Comparison of ENCODE assay signal across 1 cellular context in the genomic region with DNA sequence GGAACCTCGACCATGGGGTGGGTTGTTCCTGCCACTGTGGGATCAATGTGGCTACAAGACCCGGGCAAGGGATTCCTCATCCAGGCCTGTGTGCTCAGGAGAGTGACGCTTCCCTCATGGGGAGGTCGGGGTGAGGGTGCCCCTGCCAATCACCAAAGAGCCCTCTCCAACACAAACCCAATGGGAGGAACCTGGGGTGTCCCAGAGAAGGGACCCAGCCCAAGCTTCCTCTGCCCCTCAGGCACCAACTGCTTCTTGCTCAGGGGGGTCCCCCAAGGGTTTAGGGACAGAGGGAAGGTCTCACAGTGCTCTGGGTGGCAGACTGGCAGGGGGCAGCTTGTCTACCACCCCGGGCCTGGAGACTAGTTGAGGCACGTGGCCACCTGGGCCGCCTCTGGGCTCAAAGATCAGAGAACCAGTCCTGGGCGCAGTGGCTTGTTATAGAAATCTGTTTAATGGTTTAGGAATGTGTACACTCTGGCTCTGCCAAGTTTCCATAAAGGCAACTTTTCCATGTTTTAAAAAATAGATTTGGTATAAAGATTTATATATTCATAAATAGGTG.
TF ChIP-seq lines count a peak whose summit lies in the region.

No MANE protein-coding gene starts in this region.

TF ChIP-seq in HepG2, 621 proteins besides CTCF, POLR2A, EP300 and RAD21 (continues in another document):
- TF ChIP-seq FOSL1 (CRISPR knock-in tag; IDR thresholded peaks at IDR 0.05; ENCODE audit: borderline replicate concordance) (no peak), HNF4A (CRISPR knock-in tag; IDR thresholded peaks at IDR 0.05) (peak; percentile 8; the same call in 1 of the 2 replicates), EZH2 (conservative IDR thresholded peaks at IDR 0.05; ENCODE audit: low read depth, low read length) (no peak), AHR (CRISPR knock-in tag; IDR thresholded peaks at IDR 0.05) (0 out of 2 replicates have a peak, but pooled peaks have one; percentile 42), ZNF619 (CRISPR knock-in tag; IDR thresholded peaks at IDR 0.05) (no peak), KLF15 (CRISPR knock-in tag; IDR thresholded peaks at IDR 0.05; ENCODE audit: borderline replicate concordance) (no peak), RNF2 (conservative IDR thresholded peaks at IDR 0.05; ENCODE audit: low read depth) (no peak), SP4 (CRISPR knock-in tag; IDR thresholded peaks at IDR 0.05) (no peak), ELF3 (CRISPR knock-in tag; IDR thresholded peaks at IDR 0.05) (no peak), ZNF567 (CRISPR knock-in tag; IDR thresholded peaks at IDR 0.05; ENCODE audit: borderline replicate concordance) (no peak), HNF4G (IDR thresholded peaks at IDR 0.05; ENCODE audit: borderline replicate concordance, low read depth, low read length) (no peak), HNF4G (CRISPR knock-in tag; IDR thresholded peaks at IDR 0.05; ENCODE audit: borderline replicate concordance, low read depth) (no peak), ZNF44 (CRISPR knock-in tag; IDR thresholded peaks at IDR 0.05) (no peak), ZNF460 (CRISPR knock-in tag; IDR thresholded peaks at IDR 0.05; ENCODE audit: borderline replicate concordance) (no peak), ZNF670 (CRISPR knock-in tag; IDR thresholded peaks at IDR 0.05; ENCODE audit: borderline replicate concordance) (no peak), NFKBIZ (CRISPR knock-in tag; IDR thresholded peaks at IDR 0.05) (no peak), IRX3 (CRISPR knock-in tag; IDR thresholded peaks at IDR 0.05; ENCODE audit: borderline replicate concordance, low read depth) (no peak), ZNF30 (CRISPR knock-in tag; IDR thresholded peaks at IDR 0.05) (no peak), SATB2 (CRISPR knock-in tag; IDR thresholded peaks at IDR 0.05) (no peak), U2AF1 (optimal IDR thresholded peaks at IDR 0.05; ENCODE audit: low read depth, low read length) (no peak), ZNF724P (CRISPR knock-in tag; IDR thresholded peaks at IDR 0.05; ENCODE audit: borderline replicate concordance) (no peak), ZNF563 (CRISPR knock-in tag; IDR thresholded peaks at IDR 0.05) (no peak), ZNF549 (CRISPR knock-in tag; IDR thresholded peaks at IDR 0.05) (no peak), ZBTB7B (CRISPR knock-in tag; IDR thresholded peaks at IDR 0.05) (0 out of 2 replicates have a peak, but pooled peaks have one; percentile 22), MTA1 (CRISPR knock-in tag; IDR thresholded peaks at IDR 0.05; ENCODE audit: borderline replicate concordance) (no peak), NCOA1 (CRISPR knock-in tag; IDR thresholded peaks at IDR 0.05) (no peak), ZFP90 (CRISPR knock-in tag; IDR thresholded peaks at IDR 0.05; ENCODE audit: borderline replicate concordance) (no peak)
- TF ChIP-seq, protein P1, sequence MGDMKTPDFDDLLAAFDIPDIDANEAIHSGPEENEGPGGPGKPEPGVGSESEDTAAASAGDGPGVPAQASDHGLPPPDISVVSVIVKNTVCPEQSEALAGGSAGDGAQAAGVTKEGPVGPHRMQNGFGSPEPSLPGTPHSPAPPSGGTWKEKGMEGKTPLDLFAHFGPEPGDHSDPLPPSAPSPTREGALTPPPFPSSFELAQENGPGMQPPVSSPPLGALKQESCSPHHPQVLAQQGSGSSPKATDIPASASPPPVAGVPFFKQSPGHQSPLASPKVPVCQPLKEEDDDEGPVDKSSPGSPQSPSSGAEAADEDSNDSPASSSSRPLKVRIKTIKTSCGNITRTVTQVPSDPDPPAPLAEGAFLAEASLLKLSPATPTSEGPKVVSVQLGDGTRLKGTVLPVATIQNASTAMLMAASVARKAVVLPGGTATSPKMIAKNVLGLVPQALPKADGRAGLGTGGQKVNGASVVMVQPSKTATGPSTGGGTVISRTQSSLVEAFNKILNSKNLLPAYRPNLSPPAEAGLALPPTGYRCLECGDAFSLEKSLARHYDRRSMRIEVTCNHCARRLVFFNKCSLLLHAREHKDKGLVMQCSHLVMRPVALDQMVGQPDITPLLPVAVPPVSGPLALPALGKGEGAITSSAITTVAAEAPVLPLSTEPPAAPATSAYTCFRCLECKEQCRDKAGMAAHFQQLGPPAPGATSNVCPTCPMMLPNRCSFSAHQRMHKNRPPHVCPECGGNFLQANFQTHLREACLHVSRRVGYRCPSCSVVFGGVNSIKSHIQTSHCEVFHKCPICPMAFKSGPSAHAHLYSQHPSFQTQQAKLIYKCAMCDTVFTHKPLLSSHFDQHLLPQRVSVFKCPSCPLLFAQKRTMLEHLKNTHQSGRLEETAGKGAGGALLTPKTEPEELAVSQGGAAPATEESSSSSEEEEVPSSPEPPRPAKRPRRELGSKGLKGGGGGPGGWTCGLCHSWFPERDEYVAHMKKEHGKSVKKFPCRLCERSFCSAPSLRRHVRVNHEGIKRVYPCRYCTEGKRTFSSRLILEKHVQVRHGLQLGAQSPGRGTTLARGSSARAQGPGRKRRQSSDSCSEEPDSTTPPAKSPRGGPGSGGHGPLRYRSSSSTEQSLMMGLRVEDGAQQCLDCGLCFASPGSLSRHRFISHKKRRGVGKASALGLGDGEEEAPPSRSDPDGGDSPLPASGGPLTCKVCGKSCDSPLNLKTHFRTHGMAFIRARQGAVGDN (CRISPR knock-in tag; IDR thresholded peaks at IDR 0.05), result peak; percentile 52
- TF ChIP-seq, protein P2, sequence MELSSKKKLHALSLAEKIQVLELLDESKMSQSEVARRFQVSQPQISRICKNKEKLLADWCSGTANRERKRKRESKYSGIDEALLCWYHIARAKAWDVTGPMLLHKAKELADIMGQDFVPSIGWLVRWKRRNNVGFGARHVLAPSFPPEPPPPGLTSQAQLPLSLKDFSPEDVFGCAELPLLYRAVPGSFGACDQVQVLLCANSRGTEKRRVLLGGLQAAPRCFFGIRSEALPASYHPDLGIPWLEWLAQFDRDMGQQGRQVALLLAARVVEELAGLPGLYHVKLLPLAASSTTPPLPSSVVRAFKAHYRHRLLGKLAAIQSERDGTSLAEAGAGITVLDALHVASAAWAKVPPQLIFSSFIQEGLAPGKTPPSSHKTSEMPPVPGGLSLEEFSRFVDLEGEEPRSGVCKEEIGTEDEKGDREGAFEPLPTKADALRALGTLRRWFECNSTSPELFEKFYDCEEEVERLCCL (CRISPR knock-in tag; IDR thresholded peaks at IDR 0.05; ENCODE audit: borderline replicate concordance), result no peak
- TF ChIP-seq, protein P3, sequence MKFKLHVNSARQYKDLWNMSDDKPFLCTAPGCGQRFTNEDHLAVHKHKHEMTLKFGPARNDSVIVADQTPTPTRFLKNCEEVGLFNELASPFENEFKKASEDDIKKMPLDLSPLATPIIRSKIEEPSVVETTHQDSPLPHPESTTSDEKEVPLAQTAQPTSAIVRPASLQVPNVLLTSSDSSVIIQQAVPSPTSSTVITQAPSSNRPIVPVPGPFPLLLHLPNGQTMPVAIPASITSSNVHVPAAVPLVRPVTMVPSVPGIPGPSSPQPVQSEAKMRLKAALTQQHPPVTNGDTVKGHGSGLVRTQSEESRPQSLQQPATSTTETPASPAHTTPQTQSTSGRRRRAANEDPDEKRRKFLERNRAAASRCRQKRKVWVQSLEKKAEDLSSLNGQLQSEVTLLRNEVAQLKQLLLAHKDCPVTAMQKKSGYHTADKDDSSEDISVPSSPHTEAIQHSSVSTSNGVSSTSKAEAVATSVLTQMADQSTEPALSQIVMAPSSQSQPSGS (CRISPR knock-in tag; IDR thresholded peaks at IDR 0.05), result peak; percentile 23; the same call in 1 of the 2 replicates
- TF ChIP-seq, protein P4, sequence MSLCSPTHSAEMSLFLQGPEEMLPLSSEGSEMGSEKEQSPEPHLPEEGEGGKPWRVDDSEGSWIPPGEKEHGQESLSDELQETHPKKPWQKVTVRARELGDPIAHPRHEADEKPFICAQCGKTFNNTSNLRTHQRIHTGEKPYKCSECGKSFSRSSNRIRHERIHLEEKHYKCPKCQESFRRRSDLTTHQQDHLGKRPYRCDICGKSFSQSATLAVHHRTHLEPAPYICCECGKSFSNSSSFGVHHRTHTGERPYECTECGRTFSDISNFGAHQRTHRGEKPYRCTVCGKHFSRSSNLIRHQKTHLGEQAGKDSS (CRISPR knock-in tag; IDR thresholded peaks at IDR 0.05; ENCODE audit: borderline replicate concordance, low read depth), result 0 out of 2 replicates have a peak, but pooled peaks have one; percentile 24
- TF ChIP-seq, protein P5, sequence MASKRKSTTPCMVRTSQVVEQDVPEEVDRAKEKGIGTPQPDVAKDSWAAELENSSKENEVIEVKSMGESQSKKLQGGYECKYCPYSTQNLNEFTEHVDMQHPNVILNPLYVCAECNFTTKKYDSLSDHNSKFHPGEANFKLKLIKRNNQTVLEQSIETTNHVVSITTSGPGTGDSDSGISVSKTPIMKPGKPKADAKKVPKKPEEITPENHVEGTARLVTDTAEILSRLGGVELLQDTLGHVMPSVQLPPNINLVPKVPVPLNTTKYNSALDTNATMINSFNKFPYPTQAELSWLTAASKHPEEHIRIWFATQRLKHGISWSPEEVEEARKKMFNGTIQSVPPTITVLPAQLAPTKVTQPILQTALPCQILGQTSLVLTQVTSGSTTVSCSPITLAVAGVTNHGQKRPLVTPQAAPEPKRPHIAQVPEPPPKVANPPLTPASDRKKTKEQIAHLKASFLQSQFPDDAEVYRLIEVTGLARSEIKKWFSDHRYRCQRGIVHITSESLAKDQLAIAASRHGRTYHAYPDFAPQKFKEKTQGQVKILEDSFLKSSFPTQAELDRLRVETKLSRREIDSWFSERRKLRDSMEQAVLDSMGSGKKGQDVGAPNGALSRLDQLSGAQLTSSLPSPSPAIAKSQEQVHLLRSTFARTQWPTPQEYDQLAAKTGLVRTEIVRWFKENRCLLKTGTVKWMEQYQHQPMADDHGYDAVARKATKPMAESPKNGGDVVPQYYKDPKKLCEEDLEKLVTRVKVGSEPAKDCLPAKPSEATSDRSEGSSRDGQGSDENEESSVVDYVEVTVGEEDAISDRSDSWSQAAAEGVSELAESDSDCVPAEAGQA (IDR thresholded peaks at IDR 0.05; ENCODE audit: low read depth), result no peak
- TF ChIP-seq, protein P5 (CRISPR knock-in tag; IDR thresholded peaks at IDR 0.05; ENCODE audit: borderline replicate concordance), result no peak
- TF ChIP-seq, protein P6, sequence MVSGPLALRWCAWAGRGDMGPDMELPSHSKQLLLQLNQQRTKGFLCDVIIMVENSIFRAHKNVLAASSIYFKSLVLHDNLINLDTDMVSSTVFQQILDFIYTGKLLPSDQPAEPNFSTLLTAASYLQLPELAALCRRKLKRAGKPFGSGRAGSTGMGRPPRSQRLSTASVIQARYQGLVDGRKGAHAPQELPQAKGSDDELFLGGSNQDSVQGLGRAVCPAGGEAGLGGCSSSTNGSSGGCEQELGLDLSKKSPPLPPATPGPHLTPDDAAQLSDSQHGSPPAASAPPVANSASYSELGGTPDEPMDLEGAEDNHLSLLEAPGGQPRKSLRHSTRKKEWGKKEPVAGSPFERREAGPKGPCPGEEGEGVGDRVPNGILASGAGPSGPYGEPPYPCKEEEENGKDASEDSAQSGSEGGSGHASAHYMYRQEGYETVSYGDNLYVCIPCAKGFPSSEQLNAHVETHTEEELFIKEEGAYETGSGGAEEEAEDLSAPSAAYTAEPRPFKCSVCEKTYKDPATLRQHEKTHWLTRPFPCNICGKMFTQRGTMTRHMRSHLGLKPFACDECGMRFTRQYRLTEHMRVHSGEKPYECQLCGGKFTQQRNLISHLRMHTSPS (CRISPR knock-in tag; IDR thresholded peaks at IDR 0.05; ENCODE audit: low read depth), result no peak
- TF ChIP-seq, protein P7, sequence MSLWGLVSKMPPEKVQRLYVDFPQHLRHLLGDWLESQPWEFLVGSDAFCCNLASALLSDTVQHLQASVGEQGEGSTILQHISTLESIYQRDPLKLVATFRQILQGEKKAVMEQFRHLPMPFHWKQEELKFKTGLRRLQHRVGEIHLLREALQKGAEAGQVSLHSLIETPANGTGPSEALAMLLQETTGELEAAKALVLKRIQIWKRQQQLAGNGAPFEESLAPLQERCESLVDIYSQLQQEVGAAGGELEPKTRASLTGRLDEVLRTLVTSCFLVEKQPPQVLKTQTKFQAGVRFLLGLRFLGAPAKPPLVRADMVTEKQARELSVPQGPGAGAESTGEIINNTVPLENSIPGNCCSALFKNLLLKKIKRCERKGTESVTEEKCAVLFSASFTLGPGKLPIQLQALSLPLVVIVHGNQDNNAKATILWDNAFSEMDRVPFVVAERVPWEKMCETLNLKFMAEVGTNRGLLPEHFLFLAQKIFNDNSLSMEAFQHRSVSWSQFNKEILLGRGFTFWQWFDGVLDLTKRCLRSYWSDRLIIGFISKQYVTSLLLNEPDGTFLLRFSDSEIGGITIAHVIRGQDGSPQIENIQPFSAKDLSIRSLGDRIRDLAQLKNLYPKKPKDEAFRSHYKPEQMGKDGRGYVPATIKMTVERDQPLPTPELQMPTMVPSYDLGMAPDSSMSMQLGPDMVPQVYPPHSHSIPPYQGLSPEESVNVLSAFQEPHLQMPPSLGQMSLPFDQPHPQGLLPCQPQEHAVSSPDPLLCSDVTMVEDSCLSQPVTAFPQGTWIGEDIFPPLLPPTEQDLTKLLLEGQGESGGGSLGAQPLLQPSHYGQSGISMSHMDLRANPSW (CRISPR knock-in tag; IDR thresholded peaks at IDR 0.05; ENCODE audit: borderline replicate concordance), result no peak
- TF ChIP-seq, protein P8, sequence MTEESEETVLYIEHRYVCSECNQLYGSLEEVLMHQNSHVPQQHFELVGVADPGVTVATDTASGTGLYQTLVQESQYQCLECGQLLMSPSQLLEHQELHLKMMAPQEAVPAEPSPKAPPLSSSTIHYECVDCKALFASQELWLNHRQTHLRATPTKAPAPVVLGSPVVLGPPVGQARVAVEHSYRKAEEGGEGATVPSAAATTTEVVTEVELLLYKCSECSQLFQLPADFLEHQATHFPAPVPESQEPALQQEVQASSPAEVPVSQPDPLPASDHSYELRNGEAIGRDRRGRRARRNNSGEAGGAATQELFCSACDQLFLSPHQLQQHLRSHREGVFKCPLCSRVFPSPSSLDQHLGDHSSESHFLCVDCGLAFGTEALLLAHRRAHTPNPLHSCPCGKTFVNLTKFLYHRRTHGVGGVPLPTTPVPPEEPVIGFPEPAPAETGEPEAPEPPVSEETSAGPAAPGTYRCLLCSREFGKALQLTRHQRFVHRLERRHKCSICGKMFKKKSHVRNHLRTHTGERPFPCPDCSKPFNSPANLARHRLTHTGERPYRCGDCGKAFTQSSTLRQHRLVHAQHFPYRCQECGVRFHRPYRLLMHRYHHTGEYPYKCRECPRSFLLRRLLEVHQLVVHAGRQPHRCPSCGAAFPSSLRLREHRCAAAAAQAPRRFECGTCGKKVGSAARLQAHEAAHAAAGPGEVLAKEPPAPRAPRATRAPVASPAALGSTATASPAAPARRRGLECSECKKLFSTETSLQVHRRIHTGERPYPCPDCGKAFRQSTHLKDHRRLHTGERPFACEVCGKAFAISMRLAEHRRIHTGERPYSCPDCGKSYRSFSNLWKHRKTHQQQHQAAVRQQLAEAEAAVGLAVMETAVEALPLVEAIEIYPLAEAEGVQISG (CRISPR knock-in tag; IDR thresholded peaks at IDR 0.05), result no peak
